1 cellular context compared by ENCODE assay signal in the genomic region with DNA sequence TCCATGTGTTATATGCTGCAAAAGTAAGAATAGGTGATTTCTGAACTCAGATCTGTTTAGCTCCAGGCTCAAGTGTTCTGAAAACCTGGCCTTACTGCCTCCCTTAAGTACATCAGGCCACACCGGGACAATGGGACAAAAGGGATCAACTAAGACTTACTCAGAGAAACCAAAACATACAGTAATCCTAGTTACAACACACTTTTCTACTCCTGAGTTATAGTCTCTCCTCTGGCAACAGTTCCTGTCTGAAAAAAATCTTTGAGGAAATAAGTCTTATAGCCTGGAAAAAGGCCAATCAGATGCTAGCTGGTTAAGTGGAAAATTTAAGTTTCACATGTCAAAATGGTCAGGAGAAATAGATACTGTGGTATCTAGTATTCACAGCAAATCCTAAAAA.
TF ChIP-seq lines count a peak whose summit lies in the region.

No MANE protein-coding gene starts in this region.

TF ChIP-seq in endothelial cell of umbilical vein, 7 proteins besides CTCF, POLR2A, EP300 and RAD21:
- TF ChIP-seq, protein P1, sequence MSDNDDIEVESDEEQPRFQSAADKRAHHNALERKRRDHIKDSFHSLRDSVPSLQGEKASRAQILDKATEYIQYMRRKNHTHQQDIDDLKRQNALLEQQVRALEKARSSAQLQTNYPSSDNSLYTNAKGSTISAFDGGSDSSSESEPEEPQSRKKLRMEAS (IDR thresholded peaks at IDR 0.05; ENCODE audit: insufficient read depth, insufficient read length): no peak
- no peak for TF ChIP-seq FOS (IDR thresholded peaks at IDR 0.05; ENCODE audit: borderline replicate concordance, insufficient read depth, low read length)
- TF ChIP-seq GATA2 (IDR thresholded peaks at IDR 0.05; ENCODE audit: insufficient read depth, insufficient read length, low read depth, low read length): no peak
- TF ChIP-seq EZH2 (IDR thresholded peaks at IDR 0.05; ENCODE audit: borderline replicate concordance, low read depth, low read length, severe bottlenecking): no peak
- no peak for TF ChIP-seq JUN (IDR thresholded peaks at IDR 0.05; ENCODE audit: borderline replicate concordance, insufficient read depth, insufficient read length, low read depth)
- TF ChIP-seq MYC (IDR thresholded peaks at IDR 0.05; ENCODE audit: low read depth, low read length): no peak
- TF ChIP-seq POLR2AphosphoS5 (IDR thresholded peaks at IDR 0.05; ENCODE audit: insufficient read depth, low read depth, low read length): no peak
